In the genomic region with DNA sequence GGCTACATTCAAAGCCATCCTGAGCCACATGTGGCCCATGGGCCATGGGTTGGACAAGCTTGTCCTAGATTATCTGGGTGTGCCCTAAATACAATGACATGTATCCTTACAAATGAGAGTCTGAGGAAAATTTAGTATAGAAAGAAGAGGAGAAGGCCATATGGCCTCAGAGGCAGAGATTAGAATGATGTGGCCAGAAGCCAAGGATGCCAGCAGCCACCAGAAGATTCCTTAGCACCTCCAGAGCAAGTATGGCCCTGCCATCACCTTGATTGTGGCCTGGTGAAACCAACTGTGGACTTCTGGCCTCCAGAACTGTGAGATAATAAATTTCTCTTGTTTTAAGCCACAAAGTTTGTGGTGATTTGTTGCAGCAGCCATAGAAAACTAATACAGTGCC, we compare ENCODE assay signal across 23 cellular contexts.
"Had no signal": no experiment of that assay in that cellular context is flagged by ENCODE, and none has a peak within 500 bp of the region (broad histone marks: within the 10 kb centered on the region; RNA-seq: fewer than 3 reads in every experiment).

No MANE protein-coding gene starts in this region.

- DNase-seq: stimulated activated CD4-positive, alpha-beta T cell treated with anti-CD3 and anti-CD28 coated beads, Interleukin-2, amount 100 ng/mL, for 48 hours; stimulated activated CD4-positive, alpha-beta T cell treated with anti-CD3 and anti-CD28 coated beads, Interleukin-4, amount 100 ng/mL, for 1 hour; stimulated activated CD4-positive, alpha-beta T cell treated with anti-CD3 and anti-CD28 coated beads, Interleukin-4, amount 100 ng/mL, for 24 hours; stimulated activated CD4-positive, alpha-beta T cell treated with anti-CD3 and anti-CD28 coated beads, Interleukin-4, amount 100 ng/mL, for 4 hours; stimulated activated CD8-positive, alpha-beta memory T cell treated with anti-CD3 and anti-CD28 coated beads, Interleukin-4, amount 100 ng/mL, for 48 hours; stimulated activated naive B cell treated with anti-CD40 and anti-IgM and Interleukin-4, amounts not matched to agents 10 μg/mL and 1 μg/mL and 100 μg/mL, for 72 hours; stimulated activated naive CD4-positive, alpha-beta T cell; stimulated activated naive CD4-positive, alpha-beta T cell treated with Interleukin-2 at 50 U/mL for 16 hours; stimulated activated naive CD8-positive, alpha-beta T cell treated with anti-CD3 and anti-CD28 coated beads, Interleukin-15, amount 100 ng/mL, for 72 hours; stimulated activated naive CD8-positive, alpha-beta T cell treated with anti-CD3 and anti-CD28 coated beads, Interleukin-15, Interleukin-2, amounts not matched to agents 100 U/mL and 50 U/mL, for 24 hours; stomach; testis; thyroid gland; tibial artery; transverse colon; trophoblast cell; upper lobe of left lung; upper lobe of right lung; uterus had no signal

- H3K4me1 ChIP-seq: stomach, suprapubic skin, testis, thyroid gland, tibial nerve, transverse colon, upper lobe of left lung, upper lobe of right lung, uterus, vagina had no signal

- H3K27ac ChIP-seq: stomach, suprapubic skin, testis, thoracic aorta, thyroid gland, tibial artery, tibial nerve, transverse colon, upper lobe of left lung, upper lobe of right lung, uterus, vagina had no signal

- H3K4me3 ChIP-seq: stomach, suprapubic skin, testis, thoracic aorta, thyroid gland, tibial artery, tibial nerve, transverse colon, upper lobe of left lung, upper lobe of right lung, uterus, vagina had no signal

- H3K27me3 ChIP-seq: stomach, suprapubic skin, testis, thyroid gland, tibial artery, tibial nerve, transverse colon, upper lobe of left lung, upper lobe of right lung, uterus, vagina had no signal

- H3K9me3 ChIP-seq: suprapubic skin, testis, thoracic aorta, thyroid gland, tibial artery, tibial nerve, transverse colon, upper lobe of left lung, upper lobe of right lung, uterus, vagina had no signal

- H3K36me3 ChIP-seq: stomach, suprapubic skin, thoracic aorta, thyroid gland, tibial artery, tibial nerve, transverse colon, upper lobe of left lung, upper lobe of right lung, uterus, vagina had no signal
